In the genomic region with DNA sequence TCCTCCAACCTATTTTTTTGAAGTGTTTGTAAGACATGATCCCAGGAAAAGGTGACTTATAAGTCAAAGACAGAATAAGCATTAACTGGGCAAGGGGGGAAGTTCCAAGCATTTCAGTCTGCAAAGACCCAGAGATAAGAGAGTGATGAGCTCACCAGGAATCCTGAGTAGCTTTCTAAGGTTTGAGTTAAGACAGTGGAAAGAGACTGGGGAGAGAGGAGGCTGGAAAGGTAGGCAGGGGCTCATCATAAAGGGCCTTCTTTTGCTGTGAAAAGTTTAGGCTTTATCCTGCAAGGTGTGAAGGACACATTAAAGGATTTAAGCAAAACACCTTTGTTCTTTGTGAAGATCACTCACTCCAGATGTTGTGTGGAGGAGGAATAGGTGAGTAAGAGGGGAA, we compare ENCODE assay signal across 24 cellular contexts.
"Had no signal": no experiment of that assay in that cellular context is flagged by ENCODE, and none has a peak within 500 bp of the region (broad histone marks: within the 10 kb centered on the region; RNA-seq: fewer than 3 reads in every experiment).

No MANE protein-coding gene starts in this region.

- H3K4me3 Mint-ChIP-seq: dendritic cell treated with granulocyte-macrophage colony-stimulating factor and Interleukin-4, amounts not matched to agents 40 ng/mL and 50 ng/mL, for 4 days; effector memory CD8-positive, alpha-beta T cell had no signal

- H3K27me3 Mint-ChIP-seq: dendritic cell treated with granulocyte-macrophage colony-stimulating factor and Interleukin-4, amounts not matched to agents 40 ng/mL and 50 ng/mL, for 4 days; effector memory CD8-positive, alpha-beta T cell had no signal

- H3K27ac ChIP-seq: colonic mucosa, coronary artery, dorsolateral prefrontal cortex, epithelial cell of prostate, esophagus muscularis mucosa, esophagus squamous epithelium, foreskin keratinocyte, gastrocnemius medialis, gastroesophageal sphincter, heart left ventricle, heart right ventricle had no signal

- DNase-seq: colonic mucosa; cortex of kidney; dermis blood vessel endothelial cell; dorsolateral prefrontal cortex; effector CD4-positive, alpha-beta T cell; effector CD8-positive, alpha-beta T cell; effector memory CD4-positive, alpha-beta T cell; effector memory CD8-positive, alpha-beta T cell; erythroblast; esophagus squamous epithelium; foreskin fibroblast; foreskin keratinocyte; foreskin melanocyte; gastrocnemius medialis; glutamatergic neuron; head of caudate nucleus; heart left ventricle; heart right ventricle had no signal

- H3K27ac Mint-ChIP-seq: dendritic cell treated with granulocyte-macrophage colony-stimulating factor and Interleukin-4, amounts not matched to agents 40 ng/mL and 50 ng/mL, for 4 days; effector memory CD8-positive, alpha-beta T cell had no signal

- H3K36me3 ChIP-seq: colonic mucosa, esophagus muscularis mucosa, esophagus squamous epithelium, gastrocnemius medialis, gastroesophageal sphincter, heart left ventricle, heart right ventricle had no signal

- H3K9me3 Mint-ChIP-seq: dendritic cell treated with granulocyte-macrophage colony-stimulating factor and Interleukin-4, amounts not matched to agents 40 ng/mL and 50 ng/mL, for 4 days had no signal

- H3K27me3 ChIP-seq: colonic mucosa, esophagus muscularis mucosa, esophagus squamous epithelium, foreskin keratinocyte, gastrocnemius medialis, gastroesophageal sphincter, heart left ventricle, heart right ventricle had no signal

- H3K4me1 ChIP-seq: colonic mucosa, esophagus muscularis mucosa, esophagus squamous epithelium, foreskin keratinocyte, gastrocnemius medialis, gastroesophageal sphincter, heart left ventricle, heart right ventricle had no signal

- ATAC-seq: effector memory CD8-positive, alpha-beta T cell; esophagus mucosa; foreskin keratinocyte; gastrocnemius medialis; gastroesophageal sphincter; heart left ventricle; heart right ventricle had no signal

- H3K4me3 ChIP-seq: colonic mucosa, coronary artery, dorsolateral prefrontal cortex, esophagus muscularis mucosa, esophagus squamous epithelium, gastrocnemius medialis, gastroesophageal sphincter, heart left ventricle, heart right ventricle had no signal

- H3K9me3 ChIP-seq: colonic mucosa, esophagus muscularis mucosa, esophagus squamous epithelium, gastrocnemius medialis, gastroesophageal sphincter, heart left ventricle, heart right ventricle had no signal
